ENCODE assay signal across 13 cellular contexts in genomic region chr3:144142151-144142855, GRCh38.
DNase-seq lines count a peak whose midpoint lies in the region; ATAC-seq and TF ChIP-seq lines count a peak whose summit lies in the region.
"Had no signal": no experiment of that assay in that cellular context is flagged by ENCODE, and none has a peak within 500 bp of the region (broad histone marks: within the 10 kb centered on the region; RNA-seq: fewer than 3 reads in every experiment).

No MANE protein-coding gene starts in this region.

- POLR2A ChIA-PET in AG04450 (lab: Yijun Ruan, JAX) (interaction anchor here (3.4 kb wide), 1 partner anchor 171 kb away, joined by 17 read pairs; the partner anchor contains the start of gene DIPK2A), IMR-90 (lab: Charles Lee; ENCODE audit: unreplicated experiment) (no interaction called here)
- POLR2A ChIA-PET in activated CD4-positive, alpha-beta T cell treated with anti-CD3 and anti-CD28 coated beads for 36 hours (lab: Charles Lee) = no interaction called here

- H2AFZ ChIP-seq in IMR-90 (replicated peaks; ENCODE audit: low read length, poor library complexity) (peak overlapping the region; percentile 82), fibroblast of lung (ENCODE audit: low read length) (peak overlapping the region; percentile 38)

- H3K4me2 ChIP-seq in IMR-90 (ENCODE audit: low read depth, low read length) (peak overlapping the region; percentile 53), fibroblast of lung (ENCODE audit: extremely low read depth, insufficient read depth, low read length) (peak overlapping the region; percentile 70)
- H3K4me2 ChIP-seq: BLaER1 treated with 17β-estradiol and CSF1 and Interleukin-3, amounts not matched to agents 10 nM and 100 nM had no signal

- peak overlapping the region; percentile 16 to 77 for H4K8ac ChIP-seq in IMR-90 (ENCODE audit: low read depth in 2 of 2, low read length in 2 of 2)

- H3K27me3 Mint-ChIP-seq in osteocyte (ENCODE audit: unreplicated experiment) = no peaks in the 10 kb centered on the region
- peaks cover 6% of the 10 kb centered on the region for H3K27me3 Mint-ChIP-seq in activated CD4-positive, alpha-beta T cell treated with anti-CD3 and anti-CD28 coated beads for 36 hours

- peak overlapping the region; percentile 20 for H2AK9ac ChIP-seq in IMR-90 (replicated peaks; ENCODE audit: low read depth, low read length, poor library complexity)

- intact Hi-C loops in IMR-90 (cut with micrococcal nuclease) = loop anchor here (1.0 kb wide), 1 partner anchor 171 kb away; the partner anchor contains the start of gene DIPK2A
- intact Hi-C loops in activated CD4-positive, alpha-beta T cell treated with anti-CD3 and anti-CD28 coated beads for 36 hours (cut with DNase I, micrococcal nuclease) = no loop called here

- H3K79me2 ChIP-seq in fibroblast of lung (ENCODE audit: control insufficient read depth, insufficient read depth, low read length) = no peaks in the 10 kb centered on the region

- no peaks in the 10 kb centered on the region for H3K9me3 Mint-ChIP-seq in osteocyte (ENCODE audit: unreplicated experiment)
- H3K9me3 Mint-ChIP-seq in activated CD4-positive, alpha-beta T cell treated with anti-CD3 and anti-CD28 coated beads for 36 hours (ENCODE audit: low read depth) = peaks cover under 1% of the 10 kb centered on the region

- no peaks in the 10 kb centered on the region for H3K36me3 ChIP-seq in IMR-90 (ENCODE audit: control insufficient read depth, insufficient read depth, low read length)
- no peaks in the 10 kb centered on the region for H3K36me3 ChIP-seq in fibroblast of lung (ENCODE audit: control insufficient read depth, insufficient read depth, low read length)
- H3K36me3 ChIP-seq: BLaER1 treated with 17β-estradiol and CSF1 and Interleukin-3, amounts not matched to agents 10 nM and 100 nM had no signal

- dilution Hi-C loops in IMR-90 (cut with HindIII; ENCODE audit: low sequenced_read_pairs, unreplicated experiment) = no loop called here

- H3K4me1 ChIP-seq in IMR-90 (ENCODE audit: control insufficient read depth, insufficient read depth, low read length) (peaks cover 10% of the 10 kb centered on the region), fibroblast of lung (ENCODE audit: control insufficient read depth, extremely low read depth, insufficient read depth, low read length) (peaks cover 3% of the 10 kb centered on the region)
- H3K4me1 ChIP-seq: BLaER1 treated with 17β-estradiol and CSF1 and Interleukin-3, amounts not matched to agents 10 nM and 100 nM had no signal

- peak overlapping the region; percentile 72 for H4K5ac ChIP-seq in IMR-90 (ENCODE audit: low read depth, low read length)

- peaks cover 6% of the 10 kb centered on the region; the same call in 1 of the 2 replicates for H3K9me1 ChIP-seq in IMR-90 (ENCODE audit: insufficient read depth, low read length)

- H3K23ac ChIP-seq in IMR-90 (ENCODE audit: low read depth, low read length) = peak overlapping the region; percentile 93

- H3K27ac ChIP-seq in AG04450 (ENCODE audit: low read depth, low read length) = peak overlapping the region; percentile 93
- H3K27ac ChIP-seq in IMR-90 (ENCODE audit: insufficient read depth, low read length) = peak overlapping the region; percentile 83
- peak overlapping the region; percentile 6 for H3K27ac ChIP-seq in fibroblast of lung (ENCODE audit: insufficient read depth, low read length)
- H3K27ac ChIP-seq: BLaER1 treated with 17β-estradiol and CSF1 and Interleukin-3, amounts not matched to agents 10 nM and 100 nM had no signal

- H3K36me3 Mint-ChIP-seq in osteocyte (ENCODE audit: unreplicated experiment) = no peaks in the 10 kb centered on the region
- no peaks in the 10 kb centered on the region for H3K36me3 Mint-ChIP-seq in activated CD4-positive, alpha-beta T cell treated with anti-CD3 and anti-CD28 coated beads for 36 hours (ENCODE audit: low read depth)

- WGBS in IMR-90 (ENCODE audit: extremely low coverage in 2 of 2, insufficient read length in 1 of 2), 2 experiments = no CpG with 5 or more reads among the region's 5 CpGs

- H2BK120ac ChIP-seq in IMR-90 (ENCODE audit: low read depth, low read length) = peak overlapping the region; percentile 93

- no peak for TF ChIP-seq RAD21 in IMR-90 (IDR thresholded peaks at IDR 0.05; ENCODE audit: low read length)

- peak overlapping the region; percentile 67 for H3K56ac ChIP-seq in IMR-90 (ENCODE audit: extremely low read depth, insufficient read depth, low read length)

- H4K20me1 ChIP-seq in IMR-90 (ENCODE audit: insufficient read depth, low read length) (no peaks in the 10 kb centered on the region), fibroblast of lung (ENCODE audit: control insufficient read depth, extremely low read depth, insufficient read depth, low read length) (no peaks in the 10 kb centered on the region)
- H4K20me1 ChIP-seq: BLaER1 treated with 17β-estradiol and CSF1 and Interleukin-3, amounts not matched to agents 10 nM and 100 nM had no signal

- CTCF ChIA-PET in AG04450 (lab: Charles Lee) = interaction anchor here (1.0 to 1.3 kb wide), 3 partner anchors 166 to 171 kb away, joined by 3 to 4 read pairs (median 3); partner anchors contain the start of gene DIPK2A
- CTCF ChIA-PET in IMR-90 (lab: Yijun Ruan, JAX) = no interaction called here
- CTCF ChIA-PET in activated CD4-positive, alpha-beta T cell treated with anti-CD3 and anti-CD28 coated beads for 36 hours (lab: Charles Lee) = no interaction called here

- H4K91ac ChIP-seq in IMR-90 (ENCODE audit: insufficient read depth, low read depth, low read length) = peak overlapping the region; percentile 79

- H3K4ac ChIP-seq in IMR-90 (ENCODE audit: low read depth, low read length) = peak overlapping the region; percentile 70

- H2BK20ac ChIP-seq in IMR-90 (ENCODE audit: low read depth, low read length) = peak overlapping the region; percentile 94

- H2BK5ac ChIP-seq in IMR-90 (ENCODE audit: low read depth, low read length, poor library complexity, severe bottlenecking) = peak overlapping the region; percentile 79

- H3K14ac ChIP-seq in IMR-90 (replicated peaks; ENCODE audit: low read depth, low read length) = peak overlapping the region; percentile 88

- H3K9me3 ChIP-seq in AG04450 (ENCODE audit: control insufficient read depth, insufficient read depth, low read length) (no peaks in the 10 kb centered on the region), IMR-90 (ENCODE audit: control insufficient read depth, insufficient read depth, low read length) (no peaks in the 10 kb centered on the region), fibroblast of lung (ENCODE audit: control insufficient read depth, insufficient read depth, low read depth, low read length) (no peaks in the 10 kb centered on the region)

- peaks cover 24% of the 10 kb centered on the region for H3K4me1 Mint-ChIP-seq in osteocyte (ENCODE audit: unreplicated experiment)
- no peaks in the 10 kb centered on the region for H3K4me1 Mint-ChIP-seq in activated CD4-positive, alpha-beta T cell treated with anti-CD3 and anti-CD28 coated beads for 36 hours

- TF ChIP-seq CTCF in AG04450 (IDR thresholded peaks at IDR 0.05; ENCODE audit: low read depth, low read length) (no peak), IMR-90 (conservative IDR thresholded peaks at IDR 0.05; ENCODE audit: low read depth, low read length) (no peak), fibroblast of lung (conservative IDR thresholded peaks at IDR 0.05 in 1 of 2, IDR thresholded peaks at IDR 0.05 in 1 of 2; ENCODE audit: low read depth in 1 of 2, low read length in 2 of 2) (no peak), osteocyte (IDR thresholded peaks at IDR 0.05) (no peak)

- DNase-seq in AG04450 (ENCODE audit: low read depth, low spot score) (peak; percentile 48), IMR-90 (peak; percentile 82), fibroblast of lung (ENCODE audit: low read depth in 2 of 2) (peak; percentile 60 to 85), osteocyte (ENCODE audit: extremely low spot score, unreplicated experiment) (no peak), NK-92 (lab: John Stamatoyannopoulos, UW; ENCODE audit: unreplicated experiment) (no peak), NCI-H69 (lab: John Stamatoyannopoulos, UW) (no peak)
- no peak for DNase-seq in activated CD4-positive, alpha-beta T cell treated with anti-CD3 and anti-CD28 coated beads for 36 hours
- DNase-seq: GDM1, islet precursor cell, NCI-H510A treated with DMSO at 0.1 percent for 48 hours had no signal

- peak overlapping the region; percentile 84 for H3K27ac Mint-ChIP-seq in osteocyte (ENCODE audit: unreplicated experiment)
- no peak overlapping the region for H3K27ac Mint-ChIP-seq in activated CD4-positive, alpha-beta T cell treated with anti-CD3 and anti-CD28 coated beads for 36 hours

- peak overlapping the region; percentile 51 for H3K4me3 Mint-ChIP-seq in osteocyte (ENCODE audit: unreplicated experiment)
- H3K4me3 Mint-ChIP-seq in activated CD4-positive, alpha-beta T cell treated with anti-CD3 and anti-CD28 coated beads for 36 hours = no peak overlapping the region

- peak overlapping the region; percentile 0; the same call in 1 of the 2 replicates for H3K4me3 ChIP-seq in AG04450 (ENCODE audit: low read depth, low read length)
- peak overlapping the region; percentile 7; the same call in 1 of the 2 replicates for H3K4me3 ChIP-seq in IMR-90 (ENCODE audit: insufficient read depth, low read depth, low read length)
- peak overlapping the region in 1 of 4 experiments; percentile 19 for H3K4me3 ChIP-seq in fibroblast of lung (replicated peaks in 1 of 4; ENCODE audit: control extremely low read depth in 1 of 4, insufficient read depth in 1 of 4, low read depth in 3 of 4, low read length in 4 of 4)
- H3K4me3 ChIP-seq: BLaER1 treated with 17β-estradiol and CSF1 and Interleukin-3, amounts not matched to agents 10 nM and 100 nM had no signal

- peak overlapping the region; percentile 62 for H3K18ac ChIP-seq in IMR-90 (ENCODE audit: low read depth, low read length)

- no TSS peak for BruUV-seq in IMR-90 (replicated peaks; lab: Mats Ljungman, UMichigan)

- in situ Hi-C loops in IMR-90 (cut with MboI; ENCODE audit: low sequenced_read_pairs) = no loop called here

- ATAC-seq in IMR-90 (ENCODE audit: low read depth) (peak; percentile 89), GM18502 (IDR thresholded peaks at IDR 0.05; ENCODE audit: poor library complexity, unreplicated experiment) (no peak)
- ATAC-seq in activated CD4-positive, alpha-beta T cell treated with anti-CD3 and anti-CD28 coated beads for 36 hours = no peak
- ATAC-seq: SK-N-SH treated with all-trans-retinoic acid at 6 μM for 48 hours had no signal

- H3K79me1 ChIP-seq in IMR-90 (ENCODE audit: low read depth in 1 of 2, low read length in 2 of 2) = no peaks in the 10 kb centered on the region

- H2AK5ac ChIP-seq in IMR-90 (ENCODE audit: low read depth, low read length) = 0 out of 2 replicates have a peak overlapping the region, but pooled peaks have one; percentile 10

- no peaks in the 10 kb centered on the region for H3K27me3 ChIP-seq in AG04450 (ENCODE audit: control insufficient read depth, insufficient read depth, low read length)
- H3K27me3 ChIP-seq in IMR-90 (ENCODE audit: control insufficient read depth, insufficient read depth, low read length) = no peaks in the 10 kb centered on the region
- no peaks in the 10 kb centered on the region for H3K27me3 ChIP-seq in fibroblast of lung (ENCODE audit: control insufficient read depth, insufficient read depth, low read length)
- H3K27me3 ChIP-seq: BLaER1 treated with 17β-estradiol and CSF1 and Interleukin-3, amounts not matched to agents 10 nM and 100 nM had no signal

- H3K9ac ChIP-seq in IMR-90 (ENCODE audit: low read depth, low read length) (peak overlapping the region; percentile 11), fibroblast of lung (ENCODE audit: insufficient read depth, low read length) (no peak overlapping the region)
- H3K9ac ChIP-seq: BLaER1 treated with 17β-estradiol and CSF1 and Interleukin-3, amounts not matched to agents 10 nM and 100 nM had no signal

- H2BK15ac ChIP-seq in IMR-90 (ENCODE audit: low read depth, low read length) = peak overlapping the region; percentile 35; the same call in 2 of the 3 replicates

- no peak for TF ChIP-seq POLR2A in IMR-90 (IDR thresholded peaks at IDR 0.05; ENCODE audit: low read depth, low read length)

Comparison
In these comparisons a context has a peak if more than half of its experiments do, and no peak if none do; other contexts are left out.
1. DNase-seq: peak in AG04450 (single experiment), IMR-90 (single experiment) and fibroblast of lung (2 of 2); none in osteocyte (single experiment), NK-92 (single experiment), activated CD4-positive, alpha-beta T cell treated with anti-CD3 and anti-CD28 coated beads for 36 hours (single experiment) and NCI-H69 (single experiment).
2. H3K27ac ChIP-seq: peak in every context shown above with its lines; median percentile 93 in AG04450; 83 in IMR-90; 6 in fibroblast of lung.